In genomic region chr22:48646216-48646925, GRCh38 we compare ENCODE assay signal across 6 cellular contexts.
"Had no signal": no experiment of that assay in that cellular context is flagged by ENCODE, and none has a peak within 500 bp of the region (broad histone marks: within the 10 kb centered on the region; RNA-seq: fewer than 3 reads in every experiment).

No MANE protein-coding gene starts in this region.

- DNase-seq: H9, HCEC 1CT, IMR-90, KG1 had no signal

- H3K4me3 ChIP-seq: GM23338, K562 had no signal

- ATAC-seq: GM23338, K562 had no signal

- H3K27ac Mint-ChIP-seq: GM23338 had no signal

- H3K4me3 Mint-ChIP-seq: GM23338, H9 had no signal

- H3K9me3 Mint-ChIP-seq: GM23338, H9 had no signal

- H3K4me2 ChIP-seq: GM23338 had no signal
